Comparison of ENCODE assay signal across 1 cellular context in genomic region chr4:14863420-14864364, GRCh38.
TF ChIP-seq lines count a peak whose summit lies in the region.

No MANE protein-coding gene starts in this region.

TF ChIP-seq in GM23338, 12 proteins besides CTCF, POLR2A, EP300 and RAD21 (continued from another document):
- TF ChIP-seq REST (IDR thresholded peaks at IDR 0.05; ENCODE audit: unreplicated experiment) (no peak), NANOG (IDR thresholded peaks at IDR 0.05; ENCODE audit: borderline replicate concordance) (no peak), ZNF114 (CRISPR knock-in tag; IDR thresholded peaks at IDR 0.05) (no peak), CREB1 (CRISPR knock-in tag; IDR thresholded peaks at IDR 0.05; ENCODE audit: low read depth) (no peak)
